Comparison of ENCODE assay signal across 1 cellular context in genomic region chr5:138641547-138642298, GRCh38.
TF ChIP-seq lines count a peak whose summit lies in the region.

No MANE protein-coding gene starts in this region.

TF ChIP-seq in H1, 55 proteins besides CTCF, POLR2A, EP300 and RAD21 (continued from another document):
- TF ChIP-seq ATF2 (IDR thresholded peaks at IDR 0.05; ENCODE audit: low read length): 0 out of 2 replicates have a peak, but pooled peaks have one; percentile 52
- peak; percentile 61 for TF ChIP-seq CHD2 (IDR thresholded peaks at IDR 0.05; ENCODE audit: low read length)
- peak; percentile 50; the same call in 1 of the 2 replicates for TF ChIP-seq JUND (IDR thresholded peaks at IDR 0.05; ENCODE audit: low read length)
